ENCODE assay signal across 8 cellular contexts in the genomic region with DNA sequence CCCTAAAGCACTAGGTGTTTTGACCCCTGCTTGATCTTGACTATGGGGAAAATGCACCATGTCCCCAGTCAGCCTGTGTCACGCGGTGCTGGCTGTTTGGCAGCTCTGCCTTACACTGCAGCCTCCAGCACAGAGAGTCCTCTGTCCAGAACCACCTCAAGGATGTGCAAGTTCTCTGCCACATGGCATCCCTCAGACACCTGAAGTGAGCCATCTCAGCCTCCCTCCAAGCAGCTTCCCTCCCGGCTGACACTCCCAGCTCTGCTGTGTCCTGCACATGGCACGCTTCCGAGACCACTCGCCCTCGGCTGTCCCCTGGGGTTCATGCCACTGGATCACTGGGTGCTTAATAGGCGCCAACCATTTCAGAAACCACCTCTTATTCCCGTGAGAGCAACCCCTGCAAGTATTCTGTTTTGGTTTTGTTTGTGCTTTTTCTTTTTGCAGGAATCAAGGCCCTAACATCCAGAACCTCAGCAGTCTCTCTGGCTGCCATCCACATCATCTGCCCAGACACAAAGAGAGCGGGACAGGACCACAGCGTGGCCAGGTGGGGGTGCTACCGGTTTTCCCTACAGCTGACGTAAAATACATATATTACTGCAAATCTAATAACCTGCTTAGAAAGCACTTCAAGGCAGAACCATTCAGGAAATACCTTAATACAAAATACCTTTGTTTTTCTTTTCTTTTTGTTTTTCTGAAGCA. TPM values are rescaled to one million over a fixed set of nuclear protein-coding genes. Genes with fewer than 3 reads are reported as not detected.
DNase-seq lines count a peak whose midpoint lies in the region; ATAC-seq and TF ChIP-seq lines count a peak whose summit lies in the region.

No MANE protein-coding gene starts in this region.

- ATAC-seq in GM18519 (IDR thresholded peaks at IDR 0.05; ENCODE audit: low FRiP score, unreplicated experiment) (no peak), GM21723 (IDR thresholded peaks at IDR 0.05; ENCODE audit: unreplicated experiment) (no peak), GM21717 (IDR thresholded peaks at IDR 0.05; ENCODE audit: unreplicated experiment) (no peak)

- no peak overlapping the region for H3K56ac ChIP-seq in H9 (ENCODE audit: insufficient read length, low read depth, low read length)

- H2BK15ac ChIP-seq in H9 (ENCODE audit: low read depth, low read length): no peak overlapping the region

- no peak overlapping the region for H4K91ac ChIP-seq in H9 (ENCODE audit: insufficient read length, low read depth, low read length)

- no peak overlapping the region for H2AK5ac ChIP-seq in H9 (ENCODE audit: insufficient read length, low read length)

- intact Hi-C loops in ovary (cut with DNase I): loop anchor here in 3 of 4 donors (1.0 to 10.0 kb wide), 4 partner anchors 33 to 48 kb away; partner anchors contain the start of gene CAPZB (in 2 of the 3)

- WGBS in H9 (ENCODE audit: extremely low coverage, insufficient read length, low lambda C conversion rate): no CpG with 5 or more reads among the region's 13 CpGs
- WGBS in ovary, 3 donors: 52 to 76% (median 64%) methylated on average over 13 of the region's 13 CpGs

- H4K20me1 ChIP-seq in H9 (ENCODE audit: control insufficient read depth, insufficient read depth, insufficient read length): peaks cover 2% of the 10 kb centered on the region

- TF ChIP-seq CTCF in H9 (conservative IDR thresholded peaks at IDR 0.05) (peak; percentile 68), epithelial cell of proximal tubule (conservative IDR thresholded peaks at IDR 0.05; ENCODE audit: low read depth, low read length) (peak; percentile 26), ovary (IDR thresholded peaks at IDR 0.05) (peak in 1 of 3 donors; percentile 24)

- H3K4me2 ChIP-seq in H9 (ENCODE audit: insufficient read depth, insufficient read length, low read length): no peak overlapping the region

- no peak overlapping the region for H4K8ac ChIP-seq in H9 (replicated peaks; ENCODE audit: insufficient read length, low read depth, low read length)

- no peak overlapping the region for H2BK5ac ChIP-seq in H9 (ENCODE audit: insufficient read length, low read length)

- H4K5ac ChIP-seq in H9 (ENCODE audit: insufficient read length, low read depth, low read length): no peak overlapping the region

- no peak overlapping the region for H3K14ac ChIP-seq in H9 (ENCODE audit: insufficient read depth, low read length)

- DNase-seq in H9 (no peak), epithelial cell of proximal tubule (ENCODE audit: low read depth) (no peak), ovary (peak in 4 of 5 donors; percentile 61 to 75 (median 71))
- peak; percentile 27 to 47 for DNase-seq in activated CD4-positive, alpha-beta T cell treated with anti-CD3 and anti-CD28 coated beads for 4 hours
- no peak for DNase-seq in activated CD4-positive, CD25-positive, alpha-beta regulatory T cell treated with anti-CD3 and anti-CD28 coated beads, Interleukin-2, amount 50 U/mL, for 72 hours

- H3T11ph ChIP-seq in H9 (ENCODE audit: low read length): no peak overlapping the region

- no peaks in the 10 kb centered on the region for H3K9me3 Mint-ChIP-seq in H9

- H3K23ac ChIP-seq in H9 (ENCODE audit: insufficient read length, low read depth, low read length): no peak overlapping the region

- H3K4me1 Mint-ChIP-seq in H9: peaks cover 31 to 33% of the 10 kb centered on the region in 2 experiments

- no peak overlapping the region for H2BK12ac ChIP-seq in H9 (ENCODE audit: insufficient read length, low read depth, low read length)

- TF ChIP-seq POLR2A in ovary (IDR thresholded peaks at IDR 0.05): no peak

- H3K4me1 ChIP-seq in H9 (ENCODE audit: insufficient read depth, low read length): peaks cover 7% of the 10 kb centered on the region; the same call in 1 of the 2 replicates
- peaks cover 52% of the 10 kb centered on the region for H3K4me1 ChIP-seq in ovary (ENCODE audit: insufficient read depth)

- peaks cover 19% of the 10 kb centered on the region for H3K79me1 ChIP-seq in H9 (ENCODE audit: insufficient read depth, low read depth, low read length, poor library complexity, severe bottlenecking)

- no peak overlapping the region for H3K18ac ChIP-seq in H9 (ENCODE audit: insufficient read length, low read depth, low read length)

- no peaks in the 10 kb centered on the region for H3K27me3 ChIP-seq in H9 (ENCODE audit: insufficient read depth, low read length)
- no peaks in the 10 kb centered on the region for H3K27me3 ChIP-seq in ovary

- H2BK20ac ChIP-seq in H9 (ENCODE audit: low read depth, low read length, poor library complexity, severe bottlenecking): no peak overlapping the region

- H3K27ac Mint-ChIP-seq in H9: peak overlapping the region in 2 of 3 experiments; percentile 31 to 74; a peak in 1 of 7 replicates

- H3K27me3 Mint-ChIP-seq in H9 (ENCODE audit: low read depth): no peaks in the 10 kb centered on the region

- H3K9ac ChIP-seq in H9 (ENCODE audit: extremely low read depth, insufficient read length, low read length): no peak overlapping the region

- H3K4me3 Mint-ChIP-seq in H9: no peak overlapping the region

- TF ChIP-seq EP300 in ovary (IDR thresholded peaks at IDR 0.05): no peak

- H3K27ac ChIP-seq in H9 (ENCODE audit: insufficient read length, low read depth, low read length): no peak overlapping the region
- peak overlapping the region; percentile 82 to 95 for H3K27ac ChIP-seq in ovary

- H3K36me3 ChIP-seq in ovary: no peaks in the 10 kb centered on the region

- H3K23me2 ChIP-seq in H9 (ENCODE audit: insufficient read length, low read depth, low read length, poor library complexity, severe bottlenecking): no peaks in the 10 kb centered on the region

- H2BK120ac ChIP-seq in H9 (ENCODE audit: low read depth, low read length, poor library complexity, severe bottlenecking): no peak overlapping the region

- no peak overlapping the region for H2AFZ ChIP-seq in H9 (ENCODE audit: low read length)

- no peak overlapping the region for H3K4ac ChIP-seq in H9 (ENCODE audit: low read depth, low read length)

- no peaks in the 10 kb centered on the region for H3K9me3 ChIP-seq in H9 (ENCODE audit: control insufficient read depth, low read depth, low read length)
- H3K9me3 ChIP-seq in ovary: no peaks in the 10 kb centered on the region

- H3K36me3 Mint-ChIP-seq in H9 (ENCODE audit: insufficient read depth in 1 of 3, low read depth in 3 of 3): peaks cover 0 to 13% (median 12%) of the 10 kb centered on the region in 3 experiments; a peak in 4 of 7 replicates

- H3K4me3 ChIP-seq in epithelial cell of proximal tubule (ENCODE audit: low read depth, low read length): no peak overlapping the region
- H3K4me3 ChIP-seq in ovary: no peak overlapping the region

- peaks cover 48% of the 10 kb centered on the region; the same call in 1 of the 2 replicates for H3K79me2 ChIP-seq in H9 (ENCODE audit: insufficient read depth, low read length)

RNA-seq across cellular contexts. Expression of gene CAPZB, which starts 45.7 kb away (rescaled TPM):
- total RNA-seq in H9 (2021): 343 and 348 TPM in 2 replicates
- total RNA-seq in epithelial cell of proximal tubule: 74.9 and 105 TPM in 2 replicates
- 100 to 1,000 TPM in 5 of 7 donors, 10 to 100 TPM in 2; 85.0 to 347 (median 258) TPM for total RNA-seq in ovary
- 100 to 1,000 TPM; 253 to 391 TPM for polyA plus RNA-seq in ovary

Comparison
In these comparisons a context has a peak if more than half of its experiments do, and no peak if none do; other contexts are left out.
1. DNase-seq: peak in activated CD4-positive, alpha-beta T cell treated with anti-CD3 and anti-CD28 coated beads for 4 hours (2 of 2) and ovary (4 of 5); none in H9 (single experiment), epithelial cell of proximal tubule (single experiment) and activated CD4-positive, CD25-positive, alpha-beta regulatory T cell treated with anti-CD3 and anti-CD28 coated beads, Interleukin-2, amount 50 U/mL, for 72 hours (single experiment).